ENCODE assay signal across 11 cellular contexts in the genomic region with DNA sequence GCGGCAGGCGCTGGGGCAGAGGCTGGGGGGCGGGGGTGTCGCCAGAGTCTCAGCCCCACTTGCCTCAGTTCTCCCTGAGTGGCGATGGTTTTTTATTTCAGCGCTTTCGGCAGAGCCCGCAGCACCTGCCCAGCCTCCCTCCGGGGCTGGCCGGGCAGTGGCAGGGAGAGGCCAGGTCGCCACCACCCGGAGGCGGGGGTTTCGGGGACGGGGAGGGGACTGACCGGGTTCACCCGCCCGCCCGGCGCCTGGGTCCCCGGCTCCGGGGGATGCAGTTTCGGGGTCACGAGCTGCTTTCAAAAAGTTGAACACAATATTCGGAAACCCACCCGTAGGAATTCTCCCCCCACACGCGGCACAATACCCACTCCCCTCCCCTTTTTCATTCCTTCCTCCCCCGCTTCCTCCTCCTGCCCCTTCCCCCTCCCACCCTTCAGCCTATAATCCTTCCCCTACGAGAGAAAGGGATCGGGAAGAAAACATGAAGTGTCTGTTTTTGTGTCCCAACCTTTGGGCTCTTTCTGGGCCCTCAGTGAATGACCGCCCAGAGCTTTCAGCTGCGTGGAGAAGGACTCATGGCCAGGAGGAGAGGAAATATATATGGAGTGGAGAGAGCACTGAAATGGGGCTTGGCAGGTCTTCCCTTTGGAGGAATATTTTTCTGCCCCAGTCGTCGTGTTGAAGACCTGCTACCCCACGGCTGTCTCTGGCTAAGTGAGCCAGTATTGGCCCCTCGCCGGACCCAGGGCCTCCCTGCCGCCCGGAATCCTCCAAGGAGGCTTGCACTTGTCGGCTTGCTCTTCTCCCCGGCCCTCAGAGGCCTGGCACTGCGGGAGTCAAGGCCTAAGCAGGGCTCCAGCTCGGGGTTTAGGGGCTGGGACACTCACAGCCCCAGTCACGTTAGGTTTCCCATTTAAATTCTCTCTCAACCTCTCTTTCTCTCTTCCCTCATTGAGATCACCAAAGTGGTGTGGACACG. TPM values are rescaled to one million over a fixed set of nuclear protein-coding genes. Genes with fewer than 3 reads are reported as not detected.
DNase-seq lines count a peak whose midpoint lies in the region; ATAC-seq, FAIRE-seq and TF ChIP-seq lines count a peak whose summit lies in the region.
"Had no signal": no experiment of that assay in that cellular context is flagged by ENCODE, and none has a peak within 500 bp of the region (broad histone marks: within the 10 kb centered on the region; RNA-seq: fewer than 3 reads in every experiment).

No MANE protein-coding gene starts in this region.

- peaks cover 46% of the 10 kb centered on the region for H3K4me1 Mint-ChIP-seq in activated T-cell treated with anti-CD3 and anti-CD28 coated beads, Interleukin-2, amount 50 U/mL, for 72 hours (ENCODE audit: low read depth)

- no peak overlapping the region for H3K27ac Mint-ChIP-seq in activated T-cell treated with anti-CD3 and anti-CD28 coated beads, Interleukin-2, amount 50 U/mL, for 72 hours
- H3K27ac Mint-ChIP-seq: activated CD4-positive, alpha-beta memory T cell treated with anti-CD3 and anti-CD28 coated beads, Interleukin-2, amount 10 ng/mL, durations not matched to agents 7 days and 5 days had no signal

- CTCF ChIA-PET in HepG2 (lab: Yijun Ruan, JAX; ENCODE audit: low intra/inter-chr PET ratio, low total read pairs): no interaction called here

- no peak for FAIRE-seq in HepG2 (lab: Jason Lieb, UNC)
- FAIRE-seq: bronchial epithelial cell had no signal

- H2AFZ ChIP-seq in HepG2 (ENCODE audit: low read length): no peak overlapping the region

- in situ Hi-C loops in HepG2 (cut with HindIII; ENCODE audit: extremely low pct_ligation_motif_present, low pct_unique_long_range_greater_than_20kb): loop anchor here (10.0 kb wide), 1 partner anchor 545 kb away; no protein-coding TSS in a partner anchor

- no peaks in the 10 kb centered on the region for H3K9me3 Mint-ChIP-seq in activated T-cell treated with anti-CD3 and anti-CD28 coated beads, Interleukin-2, amount 50 U/mL, for 72 hours
- H3K9me3 Mint-ChIP-seq: activated CD4-positive, alpha-beta memory T cell treated with anti-CD3 and anti-CD28 coated beads, Interleukin-2, amount 10 ng/mL, durations not matched to agents 7 days and 5 days had no signal

- peak overlapping the region; percentile 83 for H3K4me2 ChIP-seq in HepG2 (ENCODE audit: low read depth, low read length)

- H3K79me2 ChIP-seq in HepG2 (ENCODE audit: insufficient read depth, low read length): no peaks in the 10 kb centered on the region

- DNase-seq in activated T-cell treated with anti-CD3 and anti-CD28 coated beads, Interleukin-2, amount 50 U/mL, for 72 hours: no peak
- no peak for DNase-seq in activated T-cell treated with anti-CD3 and anti-CD28 coated beads, Interleukin-2, amount 50 U/mL, for 1 hour
- DNase-seq in HepG2 (ENCODE audit: low spot score): no peak
- no peak for DNase-seq in thoracic aorta (ENCODE audit: low spot score)
- no peak for DNase-seq in activated gamma-delta T cell treated with Interleukin-2 at 50 U/mL for 16 hours
- DNase-seq: activated CD4-positive, alpha-beta memory T cell treated with anti-CD3 and anti-CD28 coated beads, Interleukin-2, amount 10 ng/mL, durations not matched to agents 7 days and 5 days; NCI-H1436 had no signal

- peaks cover 42 to 93% of the 10 kb centered on the region in 2 experiments for H3K27me3 ChIP-seq in HepG2 (ENCODE audit: control insufficient read depth in 1 of 2, insufficient read depth in 2 of 2, low read length in 2 of 2)
- peaks cover 26% of the 10 kb centered on the region for H3K27me3 ChIP-seq in thoracic aorta (replicated peaks; ENCODE audit: insufficient read depth)

- H3K36me3 ChIP-seq in HepG2 (replicated peaks in 1 of 2; ENCODE audit: control insufficient read depth in 1 of 2, insufficient read depth in 2 of 2, low read length in 2 of 2) (no peaks in the 10 kb centered on the region), thoracic aorta (no peaks in the 10 kb centered on the region)

- H3K4me1 ChIP-seq in HepG2 (ENCODE audit: insufficient read depth, low read length): peaks cover 35% of the 10 kb centered on the region
- H3K4me1 ChIP-seq in thoracic aorta (ENCODE audit: control insufficient read depth in 1 of 2, low read depth in 2 of 2): peaks cover 23 to 53% of the 10 kb centered on the region in 2 donors

- H3K9me3 ChIP-seq in HepG2 (ENCODE audit: low read length): no peaks in the 10 kb centered on the region
- H3K9me3 ChIP-seq in thoracic aorta: no peaks in the 10 kb centered on the region

- no peak overlapping the region for H3K9ac ChIP-seq in HepG2 (ENCODE audit: insufficient read depth, low read depth, low read length)

- H3K36me3 Mint-ChIP-seq in activated T-cell treated with anti-CD3 and anti-CD28 coated beads, Interleukin-2, amount 50 U/mL, for 72 hours (ENCODE audit: insufficient read depth in 2 of 2): peaks cover 0 to 4% of the 10 kb centered on the region in 2 donors

- TF ChIP-seq POLR2A in HepG2 (IDR thresholded peaks at IDR 0.05; ENCODE audit: insufficient read depth in 1 of 2, low read depth in 2 of 2, low read length in 2 of 2): no peak

- peaks cover 83% of the 10 kb centered on the region for H3K27me3 Mint-ChIP-seq in activated T-cell treated with anti-CD3 and anti-CD28 coated beads, Interleukin-2, amount 50 U/mL, for 72 hours (ENCODE audit: low read depth)

- no TSS peak for BruUV-seq in HepG2 (replicated peaks; lab: Mats Ljungman, UMichigan)

- TF ChIP-seq RAD21 in HepG2 (CRISPR knock-in tag; IDR thresholded peaks at IDR 0.05): no peak

- no peak for TF ChIP-seq CTCF in VCaP (conservative IDR thresholded peaks at IDR 0.05)
- no peak for TF ChIP-seq CTCF in HepG2 (CRISPR knock-in tag; IDR thresholded peaks at IDR 0.05)
- no peak for TF ChIP-seq CTCF in thoracic aorta (IDR thresholded peaks at IDR 0.05)

- peak overlapping the region; percentile 44; the same call in 1 of the 2 replicates for H3K27ac ChIP-seq in VCaP
- H3K27ac ChIP-seq in HepG2 (ENCODE audit: extremely low read length, insufficient read depth, low read length): no peak overlapping the region
- no peak overlapping the region for H3K27ac ChIP-seq in thoracic aorta

- H3K4me3 ChIP-seq in HepG2 (replicated peaks in 1 of 3; ENCODE audit: insufficient read depth in 1 of 3, low read depth in 2 of 3, low read length in 3 of 3) (peak overlapping the region; percentile 49 to 72 (median 52); a peak in 4 of 6 replicates), thoracic aorta (peak overlapping the region; percentile 66)

- peak overlapping the region; percentile 22 to 50 for H3K4me3 Mint-ChIP-seq in activated T-cell treated with anti-CD3 and anti-CD28 coated beads, Interleukin-2, amount 50 U/mL, for 72 hours
- H3K4me3 Mint-ChIP-seq: activated CD4-positive, alpha-beta memory T cell treated with anti-CD3 and anti-CD28 coated beads, Interleukin-2, amount 10 ng/mL, durations not matched to agents 7 days and 5 days had no signal

- TF ChIP-seq EP300 in HepG2 (IDR thresholded peaks at IDR 0.05; ENCODE audit: low read depth in 2 of 2, low read length in 2 of 2): no peak
- no peak for TF ChIP-seq EP300 in HepG2 (CRISPR knock-in tag; IDR thresholded peaks at IDR 0.05; ENCODE audit: borderline replicate concordance)

- no peaks in the 10 kb centered on the region for H4K20me1 ChIP-seq in HepG2 (ENCODE audit: insufficient read depth, low read length)

- intact Hi-C loops in HepG2 (cut with micrococcal nuclease; ENCODE audit: unreplicated experiment): loop anchor here (10.0 kb wide), 1 partner anchor 195 kb away; no protein-coding TSS in a partner anchor

- WGBS in HepG2 (ENCODE audit: low lambda C conversion rate): 27% methylated on average over 29 of the region's 46 CpGs

- POLR2A ChIA-PET in HepG2 (lab: Yijun Ruan, JAX): no interaction called here

- ATAC-seq in activated T-cell treated with anti-CD3 and anti-CD28 coated beads, Interleukin-2, amount 50 U/mL, for 72 hours (replicated peaks in 1 of 2): no peak
- ATAC-seq in HepG2 (peak; percentile 12), thoracic aorta (ENCODE audit: insufficient number of reproducible peaks, low FRiP score, low read depth) (no peak), HG03457 (IDR thresholded peaks at IDR 0.05; ENCODE audit: unreplicated experiment) (no peak)
- ATAC-seq in activated CD4-positive, CD25-positive, alpha-beta regulatory T cell treated with anti-CD3 and anti-CD28 coated beads, Interleukin-2, amount 50 U/mL, for 24 hours: no peak

TF ChIP-seq in HepG2, 621 proteins besides CTCF, POLR2A, EP300 and RAD21 (continues in another document):
- TF ChIP-seq ETV6 (CRISPR knock-in tag; conservative IDR thresholded peaks at IDR 0.05): 0 out of 2 replicates have a peak, but pooled peaks have one; percentile 3

RNA-seq across cellular contexts. Expression of gene SIX3, which starts 2.1 kb away (rescaled TPM):
- total RNA-seq in activated T-cell treated with anti-CD3 and anti-CD28 coated beads, Interleukin-2, amount 50 U/mL, for 72 hours: not detected
- total RNA-seq in HepG2 (2016; rRNA removed; fragmentation: Illumina TruSeq; extraction: Trizol) (not detected in 2 replicates), thoracic aorta (under 1 TPM in 1 of 2 donors, not detected in 1; 0.14 TPM)
- not detected in 2 replicates for total RNA-seq in HepG2 (2016; cell fraction: cytosol; rRNA removed; fragmentation: Illumina TruSeq; extraction: Trizol; ENCODE audit: low read depth)
- total RNA-seq in HepG2 (2016; cell fraction: insoluble cytoplasmic fraction; rRNA removed; fragmentation: Illumina TruSeq; extraction: Trizol): not detected in 2 replicates
- total RNA-seq in HepG2 (2016; cell fraction: membrane; rRNA removed; fragmentation: Illumina TruSeq; extraction: Trizol): not detected in 2 replicates
- total RNA-seq in HepG2 (2016; cell fraction: nucleus; rRNA removed; fragmentation: Illumina TruSeq; extraction: Trizol): not detected in 2 replicates
- not detected in 2 replicates for polyA plus RNA-seq in HepG2 (2011; rRNA removed)
- not detected in 2 replicates for polyA plus RNA-seq in HepG2 (2011; cell fraction: cytosol; rRNA removed)
- polyA plus RNA-seq in HepG2 (2011; cell fraction: nucleus; rRNA removed): not detected in 2 replicates
- polyA plus RNA-seq in HepG2 (2012): not detected in 2 replicates
- not detected in 2 replicates for polyA plus RNA-seq in HepG2 (2016; cell fraction: cytosol; fragmentation: Illumina TruSeq; extraction: Trizol; ENCODE audit: low read depth)
- polyA plus RNA-seq in HepG2 (2016; cell fraction: insoluble cytoplasmic fraction; fragmentation: Illumina TruSeq; extraction: Trizol; ENCODE audit: low read depth): not detected in 2 replicates
- polyA plus RNA-seq in HepG2 (2016; cell fraction: membrane; fragmentation: Illumina TruSeq; extraction: Trizol; ENCODE audit: low read depth): not detected in 2 replicates
- not detected in 2 replicates for polyA plus RNA-seq in HepG2 (2016; cell fraction: nucleus; fragmentation: Illumina TruSeq; extraction: Trizol; ENCODE audit: insufficient read depth, low read depth)
- polyA minus RNA-seq in HepG2 (2011; rRNA and poly(A)+ RNA removed; ENCODE audit: low replicate concordance): not detected in 2 replicates
- not detected in 2 replicates for polyA minus RNA-seq in HepG2 (2011; cell fraction: cytosol; rRNA and poly(A)+ RNA removed)
- polyA minus RNA-seq in HepG2 (2011; cell fraction: nucleus; rRNA and poly(A)+ RNA removed): not detected in 2 replicates
- total RNA-seq: bronchial epithelial cell had no signal
